11 cellular contexts compared by ENCODE assay signal in the genomic region with DNA sequence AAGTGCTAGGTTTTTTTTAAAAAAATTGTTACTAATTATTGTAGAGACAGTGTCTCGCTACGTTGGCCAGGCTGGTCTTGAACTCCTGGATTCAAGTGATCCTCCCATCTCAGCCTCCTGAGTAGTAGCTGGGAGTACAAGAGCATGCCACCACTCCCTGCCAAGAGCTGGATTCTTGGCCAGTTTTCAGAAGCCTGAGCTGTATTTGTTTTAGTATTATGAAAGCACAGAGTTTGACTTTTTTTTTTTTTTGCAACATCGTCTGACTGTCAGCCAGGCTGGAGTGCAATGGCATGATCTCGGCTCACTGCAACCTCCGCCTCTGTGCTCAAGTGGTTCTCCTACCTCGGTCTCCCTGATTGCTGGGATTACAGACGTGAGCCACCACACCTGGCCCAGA. TPM values are rescaled to one million over a fixed set of nuclear protein-coding genes. Genes with fewer than 3 reads are reported as not detected.
DNase-seq lines count a peak whose midpoint lies in the region; ATAC-seq and TF ChIP-seq lines count a peak whose summit lies in the region.
"Had no signal": no experiment of that assay in that cellular context is flagged by ENCODE, and none has a peak within 500 bp of the region (broad histone marks: within the 10 kb centered on the region; RNA-seq: fewer than 3 reads in every experiment).

No MANE protein-coding gene starts in this region.

- peak; percentile 74 for ATAC-seq in PC-3
- ATAC-seq in gastrocnemius medialis, result peak; percentile 49 to 69
- ATAC-seq in GM21723 (IDR thresholded peaks at IDR 0.05; ENCODE audit: unreplicated experiment), result no peak
- no peak for ATAC-seq in GM19463 (IDR thresholded peaks at IDR 0.05; ENCODE audit: unreplicated experiment)
- no peak for ATAC-seq in HG02981 (IDR thresholded peaks at IDR 0.05; ENCODE audit: unreplicated experiment)

- BruUV-seq in PC-3 (replicated peaks; lab: Mats Ljungman, UMichigan), result no TSS peak

- H3K79me2 ChIP-seq in DOHH2 (ENCODE audit: control insufficient read depth, low read length), result peaks cover 80% of the 10 kb centered on the region
- H3K79me2 ChIP-seq in PC-3 (ENCODE audit: low read length), result peaks cover 72% of the 10 kb centered on the region

- CTCF ChIA-PET in PC-3 (lab: Charles Lee), result interaction anchor here (0.6 kb wide), 1 partner anchor 339 kb away, joined by 3 read pairs; no protein-coding TSS in a partner anchor

- no peaks in the 10 kb centered on the region for H3K27me3 ChIP-seq in DOHH2 (ENCODE audit: control insufficient read depth, low read length)
- no peaks in the 10 kb centered on the region for H3K27me3 ChIP-seq in PC-3 (ENCODE audit: low read length)
- no peaks in the 10 kb centered on the region for H3K27me3 ChIP-seq in gastrocnemius medialis
- H3K27me3 ChIP-seq: Peyer's patch had no signal

- no peak overlapping the region for H2AFZ ChIP-seq in PC-3 (ENCODE audit: low read length)
- H2AFZ ChIP-seq: parathyroid adenoma had no signal

- no peak overlapping the region for H3K9ac ChIP-seq in PC-3 (ENCODE audit: low read length)
- H3K9ac ChIP-seq: parathyroid adenoma had no signal

- POLR2A ChIA-PET in PC-3 (lab: Charles Lee; ENCODE audit: unreplicated experiment), result no interaction called here

- in situ Hi-C loops in gastrocnemius medialis (cut with MboI; ENCODE audit: low sequenced_read_pairs in 4 of 4), result no loop called here

- peak overlapping the region; percentile 32 for H3K4me3 ChIP-seq in DOHH2 (ENCODE audit: low read length)
- no peak overlapping the region for H3K4me3 ChIP-seq in PC-3 (ENCODE audit: low read length)
- H3K4me3 ChIP-seq in fibroblast of villous mesenchyme (ENCODE audit: low read depth, low read length), result no peak overlapping the region
- no peak overlapping the region for H3K4me3 ChIP-seq in gastrocnemius medialis
- H3K4me3 ChIP-seq: Peyer's patch had no signal

- H3K4me1 ChIP-seq in DOHH2 (ENCODE audit: control insufficient read depth, low read length) (peaks cover 30% of the 10 kb centered on the region), PC-3 (ENCODE audit: insufficient read depth, low read length) (peaks cover 5% of the 10 kb centered on the region), gastrocnemius medialis (peaks cover 4 to 17% of the 10 kb centered on the region in 2 donors)
- H3K4me1 ChIP-seq: parathyroid adenoma, Peyer's patch had no signal

- DNase-seq in PC-3, result peak; percentile 63
- DNase-seq in fibroblast of villous mesenchyme (ENCODE audit: low read depth), result peak; percentile 73
- peak in 1 of 2 donors; percentile 71 for DNase-seq in gastrocnemius medialis
- no peak for DNase-seq in NCI-H2081 treated with DMSO at 0.1 percent for 48 hours (lab: John Stamatoyannopoulos, UW)
- DNase-seq: activated CD8-positive, alpha-beta memory T cell treated with anti-CD3 and anti-CD28 coated beads, Interleukin-2, amount 50 U/mL, for 4 hours had no signal

- H3K9me2 ChIP-seq in DOHH2 (replicated peaks; ENCODE audit: control insufficient read depth, low read length), result no peaks in the 10 kb centered on the region
- H3K9me2 ChIP-seq in PC-3 (replicated peaks; ENCODE audit: low read length), result no peaks in the 10 kb centered on the region

- no peak for TF ChIP-seq POLR2A in gastrocnemius medialis (IDR thresholded peaks at IDR 0.05)

- H4K20me1 ChIP-seq in DOHH2 (ENCODE audit: control insufficient read depth, insufficient read depth, low read depth, low read length) (no peaks in the 10 kb centered on the region; the same call in 1 of the 2 replicates), PC-3 (ENCODE audit: low read length) (no peaks in the 10 kb centered on the region)

- H3K36me3 ChIP-seq in DOHH2 (ENCODE audit: control insufficient read depth, low read length) (peaks cover 80% of the 10 kb centered on the region), PC-3 (ENCODE audit: low read depth, low read length) (peaks cover 35% of the 10 kb centered on the region), gastrocnemius medialis (peaks cover 0 to 21% of the 10 kb centered on the region in 2 donors)

- H3K27ac ChIP-seq in DOHH2 (ENCODE audit: low read depth, low read length), result peak overlapping the region; percentile 76
- H3K27ac ChIP-seq in PC-3 (ENCODE audit: low read length), result no peak overlapping the region
- peak overlapping the region in 2 of 4 donors; percentile 21 to 27 for H3K27ac ChIP-seq in gastrocnemius medialis
- H3K27ac ChIP-seq: parathyroid adenoma had no signal

- TF ChIP-seq CTCF in DOHH2 (IDR thresholded peaks at IDR 0.05; ENCODE audit: low read depth, low read length, poor library complexity, severe bottlenecking) (no peak), PC-3 (conservative IDR thresholded peaks at IDR 0.05; ENCODE audit: low read depth, low read length) (no peak), fibroblast of villous mesenchyme (IDR thresholded peaks at IDR 0.05; ENCODE audit: insufficient read depth, low read depth, low read length) (no peak), gastrocnemius medialis (IDR thresholded peaks at IDR 0.05 in 4 of 5, conservative IDR thresholded peaks at IDR 0.05 in 1 of 5) (no peak)

- H3F3A ChIP-seq in DOHH2 (ENCODE audit: control insufficient read depth, insufficient read depth) (peaks cover 8% of the 10 kb centered on the region), PC-3 (ENCODE audit: low read length, unreplicated experiment) (no peaks in the 10 kb centered on the region)

- intact Hi-C loops in PC-3 (cut with micrococcal nuclease) (no loop called here), gastrocnemius medialis (cut with DNase I; ENCODE audit: low total_unique reads) (no loop called here)

- H3K4me2 ChIP-seq in DOHH2 (ENCODE audit: low read length) (peak overlapping the region; percentile 58), PC-3 (ENCODE audit: low read length) (no peak overlapping the region)

- H3K9me3 ChIP-seq in DOHH2 (ENCODE audit: control insufficient read depth, insufficient read depth, low read length) (no peaks in the 10 kb centered on the region), PC-3 (ENCODE audit: low read length) (no peaks in the 10 kb centered on the region), gastrocnemius medialis (no peaks in the 10 kb centered on the region)
- H3K9me3 ChIP-seq: Peyer's patch had no signal

RNA-seq across cellular contexts. Expression of gene ARMC6, which starts 7.0 kb away (rescaled TPM):
- total RNA-seq in PC-3 (2014; rRNA removed) (102 and 114 TPM in 2 replicates), fibroblast of villous mesenchyme (37.1 and 42.8 TPM in 2 replicates), gastrocnemius medialis (10 to 100 TPM; 18.2 to 35.7 (median 25.2) TPM)

RNA-seq across cellular contexts. Expression of gene SUGP2, which starts 7.1 kb away (rescaled TPM):
- 48.9 and 56.9 TPM in 2 replicates for total RNA-seq in PC-3 (2014; rRNA removed)
- 39.3 and 57.4 TPM in 2 replicates for total RNA-seq in fibroblast of villous mesenchyme
- 10 to 100 TPM; 24.6 to 38.2 (median 32.8) TPM for total RNA-seq in gastrocnemius medialis

RNA-seq across cellular contexts. Expression of gene SLC25A42, which starts 23.4 kb away (rescaled TPM):
- total RNA-seq in PC-3 (2014; rRNA removed), result 8.0 and 8.8 TPM in 2 replicates
- 5.8 and 9.1 TPM in 2 replicates for total RNA-seq in fibroblast of villous mesenchyme
- total RNA-seq in gastrocnemius medialis, result 10 to 100 TPM; 12.3 to 85.3 (median 37.1) TPM

Comparison
In these comparisons a context has a peak if more than half of its experiments do, and no peak if none do; other contexts are left out.
1. ATAC-seq: peak in PC-3 (single experiment) and gastrocnemius medialis (2 of 2); none in GM21723 (single experiment), GM19463 (single experiment) and HG02981 (single experiment).